19 cellular contexts compared by ENCODE assay signal in genomic region chr20:37352611-37352980, GRCh38. TPM values are rescaled to one million over a fixed set of nuclear protein-coding genes. Genes with fewer than 3 reads are reported as not detected.
DNase-seq lines count a peak whose midpoint lies in the region; ATAC-seq and TF ChIP-seq lines count a peak whose summit lies in the region.
"Had no signal": no experiment of that assay in that cellular context is flagged by ENCODE, and none has a peak within 500 bp of the region (broad histone marks: within the 10 kb centered on the region; RNA-seq: fewer than 3 reads in every experiment).

No MANE protein-coding gene starts in this region.

- CTCF ChIA-PET in SK-N-SH (lab: Yijun Ruan, JAX): interaction anchor here (1.1 to 2.7 kb wide), 3 partner anchors 25 to 157 kb away, joined by 4 to 12 read pairs (median 6); no protein-coding TSS in a partner anchor

- DNase-seq in SK-N-SH: peak; percentile 2
- DNase-seq in adipocyte (ENCODE audit: low read depth): no peak
- peak; percentile 39 for DNase-seq in islet precursor cell
- peak; percentile 40 for DNase-seq in spleen
- no peak for DNase-seq in activated gamma-delta T cell treated with Interleukin-2 at 50 U/mL for 16 hours
- DNase-seq in activated CD8-positive, alpha-beta memory T cell treated with anti-CD3 and anti-CD28 coated beads for 24 hours: no peak
- DNase-seq: CD8-positive, alpha-beta memory T cell; DMS 273 treated with DMSO at 0.1 percent for 48 hours; GDM1; KG1; NCI-H1436; NCI-H2029 treated with DMSO at 0.1 percent for 48 hours; NCI-H82; SHP77 had no signal

- H3K9me2 ChIP-seq in SK-N-SH: no peaks in the 10 kb centered on the region

- H3K27me3 ChIP-seq in SK-N-SH (ENCODE audit: insufficient read depth): no peaks in the 10 kb centered on the region
- H3K27me3 ChIP-seq in adipocyte (replicated peaks; ENCODE audit: control insufficient read depth, insufficient read depth, low read length): no peaks in the 10 kb centered on the region
- H3K27me3 ChIP-seq in spleen (replicated peaks in 1 of 7): no peaks in the 10 kb centered on the region
- H3K27me3 ChIP-seq: Peyer's patch had no signal

- TF ChIP-seq RAD21 in SK-N-SH (IDR thresholded peaks at IDR 0.05; ENCODE audit: low read length): no peak

- TF ChIP-seq EP300 in SK-N-SH (IDR thresholded peaks at IDR 0.05; ENCODE audit: borderline replicate concordance in 1 of 2, low read depth in 1 of 2, low read length in 1 of 2): no peak

- no peak overlapping the region for H3K4me2 ChIP-seq in SK-N-SH
- H3K4me2 ChIP-seq: GM23338 had no signal

- TF ChIP-seq CTCF in SK-N-SH (IDR thresholded peaks at IDR 0.05) (no peak), spleen (IDR thresholded peaks at IDR 0.05 in 8 of 11, conservative IDR thresholded peaks at IDR 0.05 in 3 of 11) (no peak)

- no peak overlapping the region for H2AFZ ChIP-seq in SK-N-SH (ENCODE audit: low read depth)
- H2AFZ ChIP-seq: GM23338 had no signal

- no peak for TF ChIP-seq POLR2A in spleen (IDR thresholded peaks at IDR 0.05)

- H3K9me3 ChIP-seq in SK-N-SH: no peaks in the 10 kb centered on the region
- no peaks in the 10 kb centered on the region for H3K9me3 ChIP-seq in adipocyte (ENCODE audit: control insufficient read depth, low read length)
- no peaks in the 10 kb centered on the region for H3K9me3 ChIP-seq in spleen
- H3K9me3 ChIP-seq: Peyer's patch had no signal

- H3K4me1 ChIP-seq in SK-N-SH (ENCODE audit: control insufficient read depth in 1 of 2, insufficient read depth in 2 of 2, low read depth in 1 of 2, low read length in 1 of 2): peaks cover 0 to 82% of the 10 kb centered on the region in 2 experiments; a peak in 2 of 4 replicates
- H3K4me1 ChIP-seq in adipocyte (ENCODE audit: control insufficient read depth, insufficient read depth, low read length): peaks cover 31% of the 10 kb centered on the region
- peaks cover 0 to 59% (median 21%) of the 10 kb centered on the region in 6 donors for H3K4me1 ChIP-seq in spleen

- H3K36me3 ChIP-seq in SK-N-SH (replicated peaks in 1 of 2; ENCODE audit: control insufficient read depth in 1 of 2, insufficient read depth in 2 of 2, low read length in 1 of 2) (peaks cover 0 to 23% of the 10 kb centered on the region in 2 experiments), adipocyte (ENCODE audit: control insufficient read depth, insufficient read depth, low read length, severe bottlenecking) (peaks cover 8% of the 10 kb centered on the region), spleen (peaks cover 0 to 19% (median 0%) of the 10 kb centered on the region in 6 donors)

- no peak for ATAC-seq in SK-N-SH treated with all-trans-retinoic acid at 6 μM for 48 hours
- ATAC-seq in GM19023 (IDR thresholded peaks at IDR 0.05; ENCODE audit: unreplicated experiment): no peak
- ATAC-seq: GM23338 had no signal

- H3K4me3 ChIP-seq in SK-N-SH (ENCODE audit: low read depth in 2 of 2, low read length in 1 of 2) (no peak overlapping the region), adipocyte (ENCODE audit: low read length) (no peak overlapping the region), spleen (no peak overlapping the region)
- H3K4me3 ChIP-seq: GM23338, Peyer's patch had no signal

- peaks cover 96% of the 10 kb centered on the region for H3K79me2 ChIP-seq in SK-N-SH (ENCODE audit: insufficient read depth)

- no peak overlapping the region for H3K9ac ChIP-seq in SK-N-SH
- peak overlapping the region; percentile 39 for H3K9ac ChIP-seq in adipocyte (ENCODE audit: low read length)

- H3K27ac ChIP-seq in SK-N-SH (ENCODE audit: low read depth in 2 of 2, low read length in 1 of 2) (peak overlapping the region in 1 of 2 experiments; percentile 72; a peak in 1 of 4 replicates), spleen (no peak overlapping the region)
- H3K27ac ChIP-seq: 22Rv1, Peyer's patch had no signal

- no peaks in the 10 kb centered on the region for H3F3A ChIP-seq in SK-N-SH (replicated peaks; ENCODE audit: insufficient read depth)

- POLR2A ChIA-PET in SK-N-SH (lab: Yijun Ruan, JAX): interaction anchor here (0.8 kb wide), 1 partner anchor 1362 kb away, joined by 3 read pairs; no protein-coding TSS in a partner anchor

- intact Hi-C loops in spleen (cut with DNase I; ENCODE audit: low total_unique reads): no loop called here

- 76% methylated on average over 5 of the region's 11 CpGs for WGBS in SK-N-SH (ENCODE audit: low lambda C conversion rate)
- 82 to 94% (median 90%) methylated on average over 11 of the region's 11 CpGs for WGBS in spleen, 5 donors

- peaks cover 68% of the 10 kb centered on the region for H4K20me1 ChIP-seq in SK-N-SH (ENCODE audit: insufficient read depth)

TF ChIP-seq in SK-N-SH, 30 proteins besides CTCF, POLR2A, EP300 and RAD21 (continues in another document):
- TF ChIP-seq USF2 (IDR thresholded peaks at IDR 0.05; ENCODE audit: borderline replicate concordance, low read depth, low read length): no peak
- no peak for TF ChIP-seq TAF1 (IDR thresholded peaks at IDR 0.05; ENCODE audit: borderline replicate concordance, low read depth, low read length)
- no peak for TF ChIP-seq NFIC (IDR thresholded peaks at IDR 0.05; ENCODE audit: borderline replicate concordance)
- no peak for TF ChIP-seq SIN3A (IDR thresholded peaks at IDR 0.05; ENCODE audit: borderline replicate concordance, low read depth, low read length)
- TF ChIP-seq GABPA (IDR thresholded peaks at IDR 0.05; ENCODE audit: low read depth): no peak
- no peak for TF ChIP-seq RXRA (IDR thresholded peaks at IDR 0.05; ENCODE audit: borderline replicate concordance, low read depth)
- no peak for TF ChIP-seq JUND (IDR thresholded peaks at IDR 0.05)
- TF ChIP-seq SMC3 (IDR thresholded peaks at IDR 0.05; ENCODE audit: low read depth, low read length): no peak
- TF ChIP-seq PBX3 (IDR thresholded peaks at IDR 0.05): no peak
- TF ChIP-seq RCOR1 (IDR thresholded peaks at IDR 0.05; ENCODE audit: low read length): no peak
- TF ChIP-seq TEAD4 (IDR thresholded peaks at IDR 0.05; ENCODE audit: borderline replicate concordance, insufficient read depth): no peak
- TF ChIP-seq POLR2AphosphoS5 (IDR thresholded peaks at IDR 0.05; ENCODE audit: low read depth, low read length): no peak
- TF ChIP-seq GATA2 (CRISPR knock-in tag; IDR thresholded peaks at IDR 0.05): no peak

TF ChIP-seq in SK-N-SH treated with all-trans-retinoic acid at 6 μM for 48 hours, 23 proteins besides CTCF, POLR2A, EP300 and RAD21:
- TF ChIP-seq POU6F1 (CRISPR knock-in tag; IDR thresholded peaks at IDR 0.05; ENCODE audit: borderline replicate concordance, low read depth): no peak

RNA-seq across cellular contexts. Expression of gene SRC, which starts 6.7 kb away (rescaled TPM):
- polyA plus RNA-seq in SK-N-SH (2012; rRNA removed) (23.8 and 25.6 TPM in 2 replicates), spleen (10 to 100 TPM in 2 of 3 donors, 1 to 10 TPM in 1; 7.0 to 28.7 (median 10.1) TPM)
- polyA plus RNA-seq in SK-N-SH (2012; cell fraction: cytosol; rRNA removed): 9.6 and 17.1 TPM in 2 replicates
- 49.2 and 58.8 TPM in 2 replicates for polyA plus RNA-seq in SK-N-SH (2012; cell fraction: nucleus; rRNA removed)
- 10 to 100 TPM; 27.3 to 68.0 (median 36.1) TPM for total RNA-seq in spleen

Comparison
In these comparisons a context has a peak if more than half of its experiments do, and no peak if none do; other contexts are left out.
1. DNase-seq: peak in SK-N-SH (single experiment), islet precursor cell (single experiment) and spleen (single experiment); none in adipocyte (single experiment), activated gamma-delta T cell treated with Interleukin-2 at 50 U/mL for 16 hours (single experiment) and activated CD8-positive, alpha-beta memory T cell treated with anti-CD3 and anti-CD28 coated beads for 24 hours (single experiment).